In the genomic region with DNA sequence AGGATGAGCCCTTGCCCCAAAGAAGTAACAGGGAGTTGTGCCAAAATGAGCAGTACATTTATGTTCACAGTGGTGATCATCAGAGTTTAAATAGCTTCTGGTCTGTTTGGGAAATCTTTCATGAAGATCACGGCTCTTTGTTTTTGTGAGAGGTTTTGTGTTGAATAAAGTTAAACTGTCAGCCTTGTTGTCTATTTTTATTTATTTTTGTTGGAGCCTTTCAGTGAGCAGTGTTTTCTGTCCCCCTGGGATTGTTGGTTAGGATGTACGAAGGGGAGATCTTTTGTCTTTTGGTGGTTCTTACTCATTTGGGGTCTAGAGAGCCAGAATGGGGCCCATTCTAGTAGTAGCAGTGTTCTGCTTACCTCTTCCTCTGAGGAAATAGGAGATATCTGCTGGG, we compare ENCODE assay signal across 12 cellular contexts.
DNase-seq lines count a peak whose midpoint lies in the region; ATAC-seq, FAIRE-seq and TF ChIP-seq lines count a peak whose summit lies in the region.
"Had no signal": no experiment of that assay in that cellular context is flagged by ENCODE, and none has a peak within 500 bp of the region (broad histone marks: within the 10 kb centered on the region; RNA-seq: fewer than 3 reads in every experiment).

No MANE protein-coding gene starts in this region.

- in situ Hi-C loops in HepG2 (cut with HindIII; ENCODE audit: extremely low pct_ligation_motif_present, low pct_unique_long_range_greater_than_20kb): no loop called here

- TF ChIP-seq CTCF in CD14-positive monocyte (IDR thresholded peaks at IDR 0.05) (no peak), neural cell (IDR thresholded peaks at IDR 0.05; ENCODE audit: poor library complexity, severe bottlenecking) (no peak), HepG2 (CRISPR knock-in tag; IDR thresholded peaks at IDR 0.05) (no peak)

- H3K9me2 ChIP-seq in neural cell (ENCODE audit: insufficient read depth, low read length): no peaks in the 10 kb centered on the region

- WGBS in HepG2 (ENCODE audit: low lambda C conversion rate): 95% methylated on average over 2 of the region's 2 CpGs

- peak overlapping the region; percentile 53 for H3K27ac ChIP-seq in KOPT-K1 (ENCODE audit: low read depth, low read length, poor library complexity, severe bottlenecking)
- peak overlapping the region; percentile 91 for H3K27ac ChIP-seq in neural cell (ENCODE audit: low read length)
- no peak overlapping the region for H3K27ac ChIP-seq in HepG2 (ENCODE audit: extremely low read length, insufficient read depth, low read length)

- no peak for TF ChIP-seq POLR2A in HepG2 (IDR thresholded peaks at IDR 0.05; ENCODE audit: insufficient read depth in 1 of 2, low read depth in 2 of 2, low read length in 2 of 2)

- no TSS peak for BruUV-seq in HepG2 (replicated peaks; lab: Mats Ljungman, UMichigan)

- H3K9ac ChIP-seq in neural cell (ENCODE audit: low read length) (no peak overlapping the region), HepG2 (ENCODE audit: insufficient read depth, low read depth, low read length) (no peak overlapping the region)

- H3K27me3 ChIP-seq in neural cell (ENCODE audit: insufficient read depth, low read depth, low read length) (no peaks in the 10 kb centered on the region), HepG2 (ENCODE audit: control insufficient read depth in 1 of 2, insufficient read depth in 2 of 2, low read length in 2 of 2) (no peaks in the 10 kb centered on the region)
- H3K27me3 ChIP-seq: left lung had no signal

- CTCF ChIA-PET in HepG2 (lab: Yijun Ruan, JAX; ENCODE audit: low intra/inter-chr PET ratio, low total read pairs): no interaction called here

- H3K79me2 ChIP-seq in neural cell (replicated peaks; ENCODE audit: insufficient read depth, low read length): peaks cover 92% of the 10 kb centered on the region
- peaks cover 15% of the 10 kb centered on the region for H3K79me2 ChIP-seq in HepG2 (ENCODE audit: insufficient read depth, low read length)

- intact Hi-C loops in CD14-positive monocyte (cut with micrococcal nuclease) (loop anchor here (5.0 kb wide), 1 partner anchor 34 kb away; no protein-coding TSS in a partner anchor), HepG2 (cut with micrococcal nuclease; ENCODE audit: unreplicated experiment) (loop anchor here (5.0 kb wide), 1 partner anchor 494 kb away; no protein-coding TSS in a partner anchor)
- intact Hi-C loops in dendritic cell treated with granulocyte-macrophage colony-stimulating factor and Interleukin-4, amounts not matched to agents 40 ng/mL and 50 ng/mL, for 4 days (cut with micrococcal nuclease): loop anchor here (5.0 kb wide), 1 partner anchor 34 kb away; no protein-coding TSS in a partner anchor

- TF ChIP-seq RAD21 in neural cell (conservative IDR thresholded peaks at IDR 0.05) (no peak), HepG2 (CRISPR knock-in tag; IDR thresholded peaks at IDR 0.05) (no peak)

- peaks cover 4% of the 10 kb centered on the region for H3F3A ChIP-seq in neural cell (ENCODE audit: insufficient read depth, low read length, poor library complexity, severe bottlenecking)

- H3K27me3 Mint-ChIP-seq in CD14-positive monocyte (ENCODE audit: low read depth in 3 of 3): peaks cover 0 to 4% (median 0%) of the 10 kb centered on the region in 3 donors
- H3K27me3 Mint-ChIP-seq in dendritic cell treated with granulocyte-macrophage colony-stimulating factor and Interleukin-4, amounts not matched to agents 40 ng/mL and 50 ng/mL, for 4 days: no peaks in the 10 kb centered on the region

- POLR2A ChIA-PET in HepG2 (lab: Yijun Ruan, JAX): no interaction called here

- H4K20me1 ChIP-seq in neural cell (ENCODE audit: insufficient read depth) (no peaks in the 10 kb centered on the region), HepG2 (ENCODE audit: insufficient read depth, low read length) (peaks cover 9% of the 10 kb centered on the region; the same call in 1 of the 2 replicates)

- H3K36me3 Mint-ChIP-seq in CD14-positive monocyte: peaks cover 5 to 6% of the 10 kb centered on the region in 2 donors
- H3K36me3 Mint-ChIP-seq in dendritic cell treated with granulocyte-macrophage colony-stimulating factor and Interleukin-4, amounts not matched to agents 40 ng/mL and 50 ng/mL, for 4 days (ENCODE audit: low read depth): no peaks in the 10 kb centered on the region

- H3K36me3 ChIP-seq in KOPT-K1 (ENCODE audit: insufficient read depth, low read length) (no peaks in the 10 kb centered on the region), neural cell (ENCODE audit: insufficient read depth, low read length) (no peaks in the 10 kb centered on the region), HepG2 (replicated peaks in 1 of 2; ENCODE audit: control insufficient read depth in 1 of 2, insufficient read depth in 2 of 2, low read length in 2 of 2) (no peaks in the 10 kb centered on the region; a peak in 1 of 5 replicates)
- H3K36me3 ChIP-seq: left lung had no signal

- H3K4me2 ChIP-seq in neural cell (ENCODE audit: low read length) (peak overlapping the region; percentile 87), HepG2 (ENCODE audit: low read depth, low read length) (no peak overlapping the region)

- peaks cover 93% of the 10 kb centered on the region for H3K4me1 Mint-ChIP-seq in CD14-positive monocyte
- H3K4me1 Mint-ChIP-seq in dendritic cell treated with granulocyte-macrophage colony-stimulating factor and Interleukin-4, amounts not matched to agents 40 ng/mL and 50 ng/mL, for 4 days (ENCODE audit: low read depth): peaks cover 94% of the 10 kb centered on the region

- ATAC-seq in HG02623 (IDR thresholded peaks at IDR 0.05; ENCODE audit: unreplicated experiment) (no peak), HepG2 (no peak)
- ATAC-seq: left lung had no signal

- peak overlapping the region in 4 of 7 donors; percentile 7 to 76 (median 50) for H3K27ac Mint-ChIP-seq in CD14-positive monocyte
- H3K27ac Mint-ChIP-seq in dendritic cell treated with granulocyte-macrophage colony-stimulating factor and Interleukin-4, amounts not matched to agents 40 ng/mL and 50 ng/mL, for 4 days: peak overlapping the region; percentile 22

- no peaks in the 10 kb centered on the region for H3K9me3 Mint-ChIP-seq in CD14-positive monocyte
- H3K9me3 Mint-ChIP-seq in dendritic cell treated with granulocyte-macrophage colony-stimulating factor and Interleukin-4, amounts not matched to agents 40 ng/mL and 50 ng/mL, for 4 days: no peaks in the 10 kb centered on the region

- TF ChIP-seq EP300 in neural cell (conservative IDR thresholded peaks at IDR 0.05; ENCODE audit: poor library complexity, severe bottlenecking): no peak
- no peak for TF ChIP-seq EP300 in HepG2 (IDR thresholded peaks at IDR 0.05; ENCODE audit: low read depth in 2 of 2, low read length in 2 of 2)
- no peak for TF ChIP-seq EP300 in HepG2 (CRISPR knock-in tag; IDR thresholded peaks at IDR 0.05; ENCODE audit: borderline replicate concordance)

- peaks cover 31% of the 10 kb centered on the region for H3K4me1 ChIP-seq in HepG2 (ENCODE audit: insufficient read depth, low read length)

- DNase-seq in CD14-positive monocyte (ENCODE audit: low spot score) (no peak), NCI-H2029 treated with DMSO at 0.1 percent for 48 hours (lab: John Stamatoyannopoulos, UW) (no peak), HepG2 (ENCODE audit: low spot score) (no peak)
- DNase-seq in activated CD4-positive, CD25-positive, alpha-beta regulatory T cell (lab: John Stamatoyannopoulos, UW): no peak
- DNase-seq: left lung; NCI-H446 treated with DMSO at 0.1 percent for 48 hours; stimulated activated naive CD4-positive, alpha-beta T cell had no signal

- H3K4me3 ChIP-seq in neural cell (ENCODE audit: low read length): peak overlapping the region; percentile 63
- H3K4me3 ChIP-seq in HepG2 (replicated peaks in 1 of 3; ENCODE audit: insufficient read depth in 1 of 3, low read depth in 2 of 3, low read length in 3 of 3): no peak overlapping the region
- H3K4me3 ChIP-seq: left lung had no signal

- H3K4me3 Mint-ChIP-seq in CD14-positive monocyte: peak overlapping the region in 1 of 2 donors; percentile 70
- no peak overlapping the region for H3K4me3 Mint-ChIP-seq in dendritic cell treated with granulocyte-macrophage colony-stimulating factor and Interleukin-4, amounts not matched to agents 40 ng/mL and 50 ng/mL, for 4 days

- FAIRE-seq in HepG2 (lab: Jason Lieb, UNC): no peak
- FAIRE-seq: H54 had no signal

- no peak overlapping the region for H2AFZ ChIP-seq in neural cell (ENCODE audit: low read depth, low read length)
- H2AFZ ChIP-seq in HepG2 (ENCODE audit: low read length): no peak overlapping the region

- no peaks in the 10 kb centered on the region for H3K9me3 ChIP-seq in KOPT-K1 (ENCODE audit: insufficient read depth, low read length, poor library complexity, severe bottlenecking)
- H3K9me3 ChIP-seq in neural cell (ENCODE audit: low read length): no peaks in the 10 kb centered on the region
- H3K9me3 ChIP-seq in HepG2 (ENCODE audit: low read length): no peaks in the 10 kb centered on the region
- H3K9me3 ChIP-seq: left lung had no signal

TF ChIP-seq in neural cell, 6 proteins besides CTCF, POLR2A, EP300 and RAD21 (continues in another document):
- TF ChIP-seq POLR2AphosphoS5 (IDR thresholded peaks at IDR 0.05) (no peak), TAF1 (IDR thresholded peaks at IDR 0.05; ENCODE audit: low read depth) (no peak), SMC3 (conservative IDR thresholded peaks at IDR 0.05; ENCODE audit: poor library complexity) (no peak), MXI1 (conservative IDR thresholded peaks at IDR 0.05; ENCODE audit: poor library complexity, severe bottlenecking) (no peak)
